Comparison of ENCODE assay signal across 2 cellular contexts in the genomic region with DNA sequence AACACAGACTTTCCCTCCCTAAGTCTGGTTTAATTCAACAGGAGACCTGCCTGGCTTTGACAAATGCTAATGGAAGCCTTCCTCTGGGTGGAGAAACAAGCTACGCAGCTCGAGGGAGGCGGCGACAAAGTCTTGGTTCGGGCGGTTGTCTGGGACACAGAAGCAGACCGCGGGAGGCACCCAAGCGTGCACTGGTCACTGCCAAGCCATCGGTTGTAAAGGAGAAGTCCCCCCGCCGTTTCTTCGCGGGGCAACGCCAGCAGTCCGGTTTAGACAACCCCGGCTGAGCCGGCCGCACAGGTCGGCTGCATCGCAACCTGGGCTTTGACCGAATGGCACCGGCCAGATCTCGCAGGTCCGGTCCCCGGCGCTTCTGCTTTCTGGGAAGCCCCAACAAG.
TF ChIP-seq lines count a peak whose summit lies in the region.

No MANE protein-coding gene starts in this region.

TF ChIP-seq in PFSK-1, 5 proteins besides CTCF, POLR2A, EP300 and RAD21:
- TF ChIP-seq, protein P1, sequence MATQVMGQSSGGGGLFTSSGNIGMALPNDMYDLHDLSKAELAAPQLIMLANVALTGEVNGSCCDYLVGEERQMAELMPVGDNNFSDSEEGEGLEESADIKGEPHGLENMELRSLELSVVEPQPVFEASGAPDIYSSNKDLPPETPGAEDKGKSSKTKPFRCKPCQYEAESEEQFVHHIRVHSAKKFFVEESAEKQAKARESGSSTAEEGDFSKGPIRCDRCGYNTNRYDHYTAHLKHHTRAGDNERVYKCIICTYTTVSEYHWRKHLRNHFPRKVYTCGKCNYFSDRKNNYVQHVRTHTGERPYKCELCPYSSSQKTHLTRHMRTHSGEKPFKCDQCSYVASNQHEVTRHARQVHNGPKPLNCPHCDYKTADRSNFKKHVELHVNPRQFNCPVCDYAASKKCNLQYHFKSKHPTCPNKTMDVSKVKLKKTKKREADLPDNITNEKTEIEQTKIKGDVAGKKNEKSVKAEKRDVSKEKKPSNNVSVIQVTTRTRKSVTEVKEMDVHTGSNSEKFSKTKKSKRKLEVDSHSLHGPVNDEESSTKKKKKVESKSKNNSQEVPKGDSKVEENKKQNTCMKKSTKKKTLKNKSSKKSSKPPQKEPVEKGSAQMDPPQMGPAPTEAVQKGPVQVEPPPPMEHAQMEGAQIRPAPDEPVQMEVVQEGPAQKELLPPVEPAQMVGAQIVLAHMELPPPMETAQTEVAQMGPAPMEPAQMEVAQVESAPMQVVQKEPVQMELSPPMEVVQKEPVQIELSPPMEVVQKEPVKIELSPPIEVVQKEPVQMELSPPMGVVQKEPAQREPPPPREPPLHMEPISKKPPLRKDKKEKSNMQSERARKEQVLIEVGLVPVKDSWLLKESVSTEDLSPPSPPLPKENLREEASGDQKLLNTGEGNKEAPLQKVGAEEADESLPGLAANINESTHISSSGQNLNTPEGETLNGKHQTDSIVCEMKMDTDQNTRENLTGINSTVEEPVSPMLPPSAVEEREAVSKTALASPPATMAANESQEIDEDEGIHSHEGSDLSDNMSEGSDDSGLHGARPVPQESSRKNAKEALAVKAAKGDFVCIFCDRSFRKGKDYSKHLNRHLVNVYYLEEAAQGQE (IDR thresholded peaks at IDR 0.05; ENCODE audit: insufficient read depth in 1 of 2, low read depth in 2 of 2, low read length in 2 of 2), result no peak
- no peak for TF ChIP-seq POLR2AphosphoS5 (IDR thresholded peaks at IDR 0.05; ENCODE audit: low read depth, low read length)
- TF ChIP-seq TAF1 (IDR thresholded peaks at IDR 0.05; ENCODE audit: borderline replicate concordance, insufficient read depth, low read length), result no peak
- no peak for TF ChIP-seq FOXP2 (optimal IDR thresholded peaks at IDR 0.05; ENCODE audit: borderline replicate concordance, extremely low read depth, extremely low read length, insufficient read depth)
- TF ChIP-seq SIN3A (IDR thresholded peaks at IDR 0.05; ENCODE audit: borderline replicate concordance, insufficient read depth, low read length), result peak; percentile 50; the same call in 1 of the 2 replicates

TF ChIP-seq in K562, 482 proteins besides CTCF, POLR2A, EP300 and RAD21:
- TF ChIP-seq, protein P2, sequence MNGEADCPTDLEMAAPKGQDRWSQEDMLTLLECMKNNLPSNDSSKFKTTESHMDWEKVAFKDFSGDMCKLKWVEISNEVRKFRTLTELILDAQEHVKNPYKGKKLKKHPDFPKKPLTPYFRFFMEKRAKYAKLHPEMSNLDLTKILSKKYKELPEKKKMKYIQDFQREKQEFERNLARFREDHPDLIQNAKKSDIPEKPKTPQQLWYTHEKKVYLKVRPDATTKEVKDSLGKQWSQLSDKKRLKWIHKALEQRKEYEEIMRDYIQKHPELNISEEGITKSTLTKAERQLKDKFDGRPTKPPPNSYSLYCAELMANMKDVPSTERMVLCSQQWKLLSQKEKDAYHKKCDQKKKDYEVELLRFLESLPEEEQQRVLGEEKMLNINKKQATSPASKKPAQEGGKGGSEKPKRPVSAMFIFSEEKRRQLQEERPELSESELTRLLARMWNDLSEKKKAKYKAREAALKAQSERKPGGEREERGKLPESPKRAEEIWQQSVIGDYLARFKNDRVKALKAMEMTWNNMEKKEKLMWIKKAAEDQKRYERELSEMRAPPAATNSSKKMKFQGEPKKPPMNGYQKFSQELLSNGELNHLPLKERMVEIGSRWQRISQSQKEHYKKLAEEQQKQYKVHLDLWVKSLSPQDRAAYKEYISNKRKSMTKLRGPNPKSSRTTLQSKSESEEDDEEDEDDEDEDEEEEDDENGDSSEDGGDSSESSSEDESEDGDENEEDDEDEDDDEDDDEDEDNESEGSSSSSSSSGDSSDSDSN (IDR thresholded peaks at IDR 0.05; ENCODE audit: borderline replicate concordance in 1 of 2, low read depth in 2 of 2, low read length in 2 of 2), result 0 out of 4 replicates have a peak, but pooled peaks of 1 of the 2 experiments have one; percentile 22
- TF ChIP-seq SIN3A (IDR thresholded peaks at IDR 0.05; ENCODE audit: borderline replicate concordance in 2 of 2, control insufficient read depth in 1 of 2, low read depth in 2 of 2, low read length in 2 of 2) (peak; percentile 6 to 23; a peak in 1 of 4 replicates), NR1H2 (CRISPR knock-in tag; IDR thresholded peaks at IDR 0.05) (0 out of 2 replicates have a peak, but pooled peaks have one; percentile 44), CREM (IDR thresholded peaks at IDR 0.05; ENCODE audit: low read depth) (0 out of 2 replicates have a peak, but pooled peaks have one; percentile 18), YY1 (IDR thresholded peaks at IDR 0.05; ENCODE audit: borderline replicate concordance in 1 of 3, control insufficient read depth in 1 of 3, extremely low read depth in 1 of 3, insufficient read depth in 3 of 3, insufficient read length in 1 of 3, insufficient replicate concordance in 2 of 3, low read depth in 1 of 3, low read length in 2 of 3) (peak in 1 of 3 experiments; percentile 9), GABPB2 (CRISPR knock-in tag; conservative IDR thresholded peaks at IDR 0.05) (no peak), NCOR1 (IDR thresholded peaks at IDR 0.05) (no peak), CHD1 (IDR thresholded peaks at IDR 0.05; ENCODE audit: low read length) (peak; percentile 50), KLF1 (tag; IDR thresholded peaks at IDR 0.05) (no peak), RFX1 (IDR thresholded peaks at IDR 0.05) (peak; percentile 24; the same call in 1 of the 2 replicates), ZBTB7A (IDR thresholded peaks at IDR 0.05; ENCODE audit: borderline replicate concordance, control insufficient read depth, low read depth, low read length) (0 out of 2 replicates have a peak, but pooled peaks have one; percentile 22), SPI1 (IDR thresholded peaks at IDR 0.05; ENCODE audit: borderline replicate concordance, low read depth, low read length) (peak; percentile 30; the same call in 1 of the 2 replicates)
- TF ChIP-seq, protein P3, sequence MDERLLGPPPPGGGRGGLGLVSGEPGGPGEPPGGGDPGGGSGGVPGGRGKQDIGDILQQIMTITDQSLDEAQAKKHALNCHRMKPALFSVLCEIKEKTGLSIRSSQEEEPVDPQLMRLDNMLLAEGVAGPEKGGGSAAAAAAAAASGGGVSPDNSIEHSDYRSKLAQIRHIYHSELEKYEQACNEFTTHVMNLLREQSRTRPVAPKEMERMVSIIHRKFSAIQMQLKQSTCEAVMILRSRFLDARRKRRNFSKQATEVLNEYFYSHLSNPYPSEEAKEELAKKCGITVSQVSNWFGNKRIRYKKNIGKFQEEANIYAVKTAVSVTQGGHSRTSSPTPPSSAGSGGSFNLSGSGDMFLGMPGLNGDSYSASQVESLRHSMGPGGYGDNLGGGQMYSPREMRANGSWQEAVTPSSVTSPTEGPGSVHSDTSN (CRISPR knock-in tag; IDR thresholded peaks at IDR 0.05; ENCODE audit: low read depth), result no peak
- TF ChIP-seq, protein P3 (tag; conservative IDR thresholded peaks at IDR 0.05; ENCODE audit: low read depth), result 0 out of 2 replicates have a peak, but pooled peaks have one; percentile 21
